25 cellular contexts compared by ENCODE assay signal in genomic region chr12:112985655-112986290, GRCh38. TPM values are rescaled to one million over a fixed set of nuclear protein-coding genes. Genes with fewer than 3 reads are reported as not detected.
DNase-seq lines count a peak whose midpoint lies in the region; ATAC-seq and TF ChIP-seq lines count a peak whose summit lies in the region.
"Had no signal": no experiment of that assay in that cellular context is flagged by ENCODE, and none has a peak within 500 bp of the region (broad histone marks: within the 10 kb centered on the region; RNA-seq: fewer than 3 reads in every experiment).

No MANE protein-coding gene starts in this region.

- H3K14ac ChIP-seq in neuronal stem cell (ENCODE audit: low read length): no peak overlapping the region

- H2BK120ac ChIP-seq in neuronal stem cell (ENCODE audit: low read depth, low read length): peak overlapping the region; percentile 16

- peaks cover 88% of the 10 kb centered on the region for H3K4me1 Mint-ChIP-seq in activated naive CD4-positive, alpha-beta T cell treated with anti-CD3 and anti-CD28 coated beads, Interleukin-2, amount 50 U/mL, for 24 hours
- H3K4me1 Mint-ChIP-seq in activated naive CD4-positive, alpha-beta T cell treated with anti-CD3 and anti-CD28 coated beads, Interleukin-2, amount 10 ng/mL, durations not matched to agents 7 days and 5 days: peaks cover 80% of the 10 kb centered on the region
- H3K4me1 Mint-ChIP-seq: neural crest cell had no signal

- H2AFZ ChIP-seq in mammary epithelial cell (ENCODE audit: low read depth, low read length) (no peak overlapping the region), neuronal stem cell (ENCODE audit: low read length) (no peak overlapping the region)

- peak overlapping the region; percentile 60 for H3K4me2 ChIP-seq in mammary epithelial cell (ENCODE audit: insufficient read depth, low read depth, low read length)
- no peak overlapping the region for H3K4me2 ChIP-seq in neuronal stem cell (ENCODE audit: insufficient read depth, low read length, poor library complexity, severe bottlenecking)

- H3K23ac ChIP-seq in neuronal stem cell (ENCODE audit: low read depth, low read length, poor library complexity): peak overlapping the region; percentile 34

- CTCF ChIA-PET in activated naive CD4-positive, alpha-beta T cell treated with anti-CD3 and anti-CD28 coated beads, Interleukin-2, amount 10 ng/mL, durations not matched to agents 7 days and 5 days (lab: Charles Lee): no interaction called here
- CTCF ChIA-PET in mammary epithelial cell (lab: Charles Lee; ENCODE audit: low non-redundant PET): no interaction called here

- H4K20me1 ChIP-seq in mammary epithelial cell (ENCODE audit: insufficient read depth, low read length): no peaks in the 10 kb centered on the region

- H4K91ac ChIP-seq in neuronal stem cell (ENCODE audit: low read depth, low read length, poor library complexity): no peak overlapping the region

- no peak overlapping the region for H2BK12ac ChIP-seq in neuronal stem cell (ENCODE audit: low read length)

- no peaks in the 10 kb centered on the region for H3K36me3 ChIP-seq in mammary epithelial cell (ENCODE audit: insufficient read depth, low read length)
- no peaks in the 10 kb centered on the region for H3K36me3 ChIP-seq in neuronal stem cell (replicated peaks in 1 of 2; ENCODE audit: control insufficient read depth in 2 of 2, insufficient read depth in 2 of 2, low read length in 2 of 2)
- H3K36me3 ChIP-seq: thyroid gland had no signal

- DNase-seq in activated naive CD4-positive, alpha-beta T cell treated with anti-CD3 and anti-CD28 coated beads, Interleukin-2, amount 10 ng/mL, durations not matched to agents 7 days and 5 days: no peak
- DNase-seq in LHCN-M2 (ENCODE audit: low read depth) (peak; percentile 49), mammary epithelial cell (peak; percentile 75), neuronal stem cell (ENCODE audit: low spot score) (no peak), ecto neural progenitor cell (ENCODE audit: low spot score) (no peak), T-helper 1 cell (no peak)
- DNase-seq: activated effector memory CD4-positive, alpha-beta T cell treated with Interleukin-2 at 50 U/mL for 16 hours; cerebellar nuclear complex; DMS53; effector CD4-positive, alpha-beta T cell; H7; KG1; left colon; NCI-H2029 treated with DMSO at 0.1 percent for 48 hours; NCI-H345; NCI-H82; OCI-M1; SHP77 treated with DMSO at 0.1 percent for 48 hours; stimulated activated naive CD4-positive, alpha-beta T cell; thyroid gland had no signal

- H3K18ac ChIP-seq in neuronal stem cell (ENCODE audit: low read length): peak overlapping the region; percentile 32

- no peak for TF ChIP-seq CTCF in mammary epithelial cell (conservative IDR thresholded peaks at IDR 0.05 in 1 of 2, IDR thresholded peaks at IDR 0.05 in 1 of 2; ENCODE audit: extremely low read depth in 1 of 2, insufficient read depth in 1 of 2, low read depth in 1 of 2, low read length in 2 of 2)

- no peak overlapping the region for H3K4ac ChIP-seq in neuronal stem cell (ENCODE audit: low read length)

- H3K9me3 ChIP-seq in mammary epithelial cell (replicated peaks; ENCODE audit: insufficient read depth, low read length): peaks cover 7% of the 10 kb centered on the region
- H3K9me3 ChIP-seq in neuronal stem cell (replicated peaks in 1 of 2; ENCODE audit: control insufficient read depth in 2 of 2, insufficient read depth in 1 of 2, low read depth in 1 of 2, low read length in 2 of 2): no peaks in the 10 kb centered on the region
- H3K9me3 ChIP-seq: thyroid gland had no signal

- no peaks in the 10 kb centered on the region for H3K79me2 ChIP-seq in mammary epithelial cell (ENCODE audit: insufficient read depth, low read length)

- peak overlapping the region; percentile 9 for H3K4me3 Mint-ChIP-seq in activated naive CD4-positive, alpha-beta T cell treated with anti-CD3 and anti-CD28 coated beads, Interleukin-2, amount 50 U/mL, for 24 hours
- no peak overlapping the region for H3K4me3 Mint-ChIP-seq in activated naive CD4-positive, alpha-beta T cell treated with anti-CD3 and anti-CD28 coated beads, Interleukin-2, amount 10 ng/mL, durations not matched to agents 7 days and 5 days
- H3K4me3 Mint-ChIP-seq: CD14-positive monocyte, neural crest cell had no signal

- peaks cover 49% of the 10 kb centered on the region for H3K36me3 Mint-ChIP-seq in activated naive CD4-positive, alpha-beta T cell treated with anti-CD3 and anti-CD28 coated beads, Interleukin-2, amount 50 U/mL, for 24 hours
- H3K36me3 Mint-ChIP-seq in activated naive CD4-positive, alpha-beta T cell treated with anti-CD3 and anti-CD28 coated beads, Interleukin-2, amount 10 ng/mL, durations not matched to agents 7 days and 5 days: peaks cover 98% of the 10 kb centered on the region

- H3K27me3 ChIP-seq in mammary epithelial cell (ENCODE audit: insufficient read depth, low read length): no peaks in the 10 kb centered on the region
- H3K27me3 ChIP-seq in neuronal stem cell (ENCODE audit: control insufficient read depth in 3 of 3, insufficient read depth in 3 of 3, low read depth in 1 of 3, low read length in 3 of 3): peaks cover 0 to 2% (median 0%) of the 10 kb centered on the region in 3 experiments
- H3K27me3 ChIP-seq: thyroid gland had no signal

- dilution Hi-C loops in mammary epithelial cell (cut with HindIII; ENCODE audit: low sequenced_read_pairs): no loop called here

- H3K9ac ChIP-seq in mammary epithelial cell (ENCODE audit: insufficient read depth, low read length): no peak overlapping the region
- no peak overlapping the region for H3K9ac ChIP-seq in neuronal stem cell (ENCODE audit: low read depth, low read length, poor library complexity)

- H2BK5ac ChIP-seq in neuronal stem cell (ENCODE audit: low read length): no peak overlapping the region

- no peaks in the 10 kb centered on the region for H3K27me3 Mint-ChIP-seq in activated naive CD4-positive, alpha-beta T cell treated with anti-CD3 and anti-CD28 coated beads, Interleukin-2, amount 50 U/mL, for 24 hours
- no peaks in the 10 kb centered on the region for H3K27me3 Mint-ChIP-seq in activated naive CD4-positive, alpha-beta T cell treated with anti-CD3 and anti-CD28 coated beads, Interleukin-2, amount 10 ng/mL, durations not matched to agents 7 days and 5 days

- no peaks in the 10 kb centered on the region for H3K79me1 ChIP-seq in neuronal stem cell (ENCODE audit: low read depth, low read length)

- in situ Hi-C loops in mammary epithelial cell (cut with MboI; ENCODE audit: low sequenced_read_pairs in 2 of 2): loop anchor here in 1 of 2 donors (10.0 kb wide), 1 partner anchor 81 kb away; the partner anchor contains the start of gene OAS1

- H3K4me3 ChIP-seq in mammary epithelial cell (replicated peaks in 1 of 3; ENCODE audit: insufficient read depth in 1 of 3, low read depth in 2 of 3, low read length in 3 of 3) (no peak overlapping the region), neuronal stem cell (ENCODE audit: low read length in 2 of 2) (no peak overlapping the region)
- H3K4me3 ChIP-seq: thyroid gland had no signal

- H4K8ac ChIP-seq in neuronal stem cell (ENCODE audit: low read depth, low read length): no peak overlapping the region

- H3K27ac ChIP-seq in mammary epithelial cell (ENCODE audit: insufficient read depth, low read depth, low read length) (no peak overlapping the region), neuronal stem cell (replicated peaks; ENCODE audit: low read length) (no peak overlapping the region)
- H3K27ac ChIP-seq: thyroid gland had no signal

- no peak for ATAC-seq in activated CD4-positive, CD25-positive, alpha-beta regulatory T cell treated with anti-CD3 and anti-CD28 coated beads, Interleukin-2, amount 50 U/mL, for 24 hours
- ATAC-seq: left colon had no signal

- peaks cover 11% of the 10 kb centered on the region for H3K4me1 ChIP-seq in mammary epithelial cell (ENCODE audit: insufficient read depth, low read length)
- H3K4me1 ChIP-seq in neuronal stem cell (ENCODE audit: control insufficient read depth in 2 of 2, insufficient read depth in 1 of 2, low read depth in 1 of 2, low read length in 2 of 2): no peaks in the 10 kb centered on the region
- H3K4me1 ChIP-seq: thyroid gland had no signal

- 90% methylated on average over 1 of the region's 1 CpG for WGBS in mammary epithelial cell (ENCODE audit: low coverage, missing lambda C conversion rate)
- no CpG with 5 or more reads among the region's 1 CpG for WGBS in neuronal stem cell (ENCODE audit: extremely low coverage in 2 of 2, insufficient read length in 2 of 2, insufficient replicate concordance in 1 of 2), 2 donors

- H2BK15ac ChIP-seq in neuronal stem cell (ENCODE audit: low read length): no peak overlapping the region

- H3K9me3 Mint-ChIP-seq in activated naive CD4-positive, alpha-beta T cell treated with anti-CD3 and anti-CD28 coated beads, Interleukin-2, amount 50 U/mL, for 24 hours: peaks cover 18% of the 10 kb centered on the region
- peaks cover 46% of the 10 kb centered on the region for H3K9me3 Mint-ChIP-seq in activated naive CD4-positive, alpha-beta T cell treated with anti-CD3 and anti-CD28 coated beads, Interleukin-2, amount 10 ng/mL, durations not matched to agents 7 days and 5 days

- H3K27ac Mint-ChIP-seq in activated naive CD4-positive, alpha-beta T cell treated with anti-CD3 and anti-CD28 coated beads, Interleukin-2, amount 50 U/mL, for 24 hours: peak overlapping the region; percentile 95
- no peak overlapping the region for H3K27ac Mint-ChIP-seq in activated naive CD4-positive, alpha-beta T cell treated with anti-CD3 and anti-CD28 coated beads, Interleukin-2, amount 10 ng/mL, durations not matched to agents 7 days and 5 days
- H3K27ac Mint-ChIP-seq: CD14-positive monocyte, progenitor cell of endocrine pancreas had no signal

- intact Hi-C loops in mammary epithelial cell (cut with micrococcal nuclease): no loop called here

- no TSS peak for BruUV-seq in mammary epithelial cell (replicated peaks; lab: Mats Ljungman, UMichigan)

- no peak overlapping the region for H2AK5ac ChIP-seq in neuronal stem cell (ENCODE audit: low read depth, low read length)

RNA-seq across cellular contexts. Expression of gene OAS2, which starts 7.5 kb away (rescaled TPM):
- total RNA-seq in LHCN-M2 (2014; rRNA removed) (2.9 and 9.9 TPM in 2 replicates), mammary epithelial cell (1 to 10 TPM in 1 of 2 donors, under 1 TPM in 1; 0.83 to 4.8 TPM)
- 0.38 TPM for polyA plus RNA-seq in LHCN-M2 (2012)
- 0.71 TPM for polyA plus RNA-seq in mammary epithelial cell
- not detected for polyA minus RNA-seq in mammary epithelial cell
- polyA plus RNA-seq in neuronal stem cell (2013, experiment 1 of 2): 0.01 TPM
- polyA plus RNA-seq in neuronal stem cell (2013, experiment 2 of 2): not detected
- total RNA-seq: H7, neural crest cell, progenitor cell of endocrine pancreas had no signal

RNA-seq across cellular contexts. Expression of gene OAS3, which starts 47.5 kb away (rescaled TPM):
- total RNA-seq in LHCN-M2 (2014; rRNA removed) (9.8 and 13.8 TPM in 2 replicates), mammary epithelial cell (10 to 100 TPM in 1 of 2 donors, 1 to 10 TPM in 1; 3.3 to 23.9 TPM)
- 4.0 TPM for polyA plus RNA-seq in LHCN-M2 (2012)
- polyA plus RNA-seq in mammary epithelial cell: 32.7 TPM
- 197 TPM for polyA minus RNA-seq in mammary epithelial cell
- 0.01 TPM for polyA plus RNA-seq in neuronal stem cell (2013, experiment 1 of 2)
- 0.03 TPM for polyA plus RNA-seq in neuronal stem cell (2013, experiment 2 of 2)

Comparison
In these comparisons a context has a peak if more than half of its experiments do, and no peak if none do; other contexts are left out.
1. DNase-seq: peak in LHCN-M2 (single experiment) and mammary epithelial cell (single experiment); none in activated naive CD4-positive, alpha-beta T cell treated with anti-CD3 and anti-CD28 coated beads, Interleukin-2, amount 10 ng/mL, durations not matched to agents 7 days and 5 days (single experiment), neuronal stem cell (single experiment), ecto neural progenitor cell (single experiment) and T-helper 1 cell (0 of 5).